22 cellular contexts compared by ENCODE assay signal in genomic region chr10:8214587-8214986, GRCh38.
"Had no signal": no experiment of that assay in that cellular context is flagged by ENCODE, and none has a peak within 500 bp of the region (broad histone marks: within the 10 kb centered on the region; RNA-seq: fewer than 3 reads in every experiment).

No MANE protein-coding gene starts in this region.

- H3K27me3 ChIP-seq: sigmoid colon, spleen, tibial artery, uterus had no signal

- H3K27ac ChIP-seq: left ventricle myocardium inferior, pancreas, prostate gland, sigmoid colon, spleen, suprapubic skin, thoracic aorta, tibial artery, uterus had no signal

- DNase-seq: islet precursor cell; left ventricle myocardium inferior; midbrain; mucosa of descending colon; naive thymus-derived CD4-positive, alpha-beta T cell; pancreas; posterior cingulate gyrus; retina; right cardiac atrium; sigmoid colon; small intestine; spleen; stimulated activated CD4-positive, alpha-beta T cell treated with anti-CD3 and anti-CD28 coated beads, Interleukin-4, amount 100 ng/mL, for 24 hours; stimulated activated naive CD4-positive, alpha-beta T cell; tibial artery; uterus had no signal

- H3K36me3 ChIP-seq: left ventricle myocardium inferior, pancreas, prostate gland, sigmoid colon, spleen, suprapubic skin, thoracic aorta, tibial artery, uterus had no signal

- H3K9me3 ChIP-seq: mucosa of descending colon, pancreas, prostate gland, sigmoid colon, suprapubic skin, thoracic aorta, tibial artery, uterus had no signal

- ATAC-seq: mucosa of descending colon; naive thymus-derived CD4-positive, alpha-beta T cell; natural killer cell treated with Interleukin-12 subunit alpha and Interleukin-12 subunit beta and Interleukin-15 and Interleukin-18, amount 100 ng/mL, for 72 hours; pancreas; right cardiac atrium; stimulated activated effector memory CD8-positive, alpha-beta T cell treated with anti-CD3 and anti-CD28 coated beads, Interleukin-12 subunit alpha, Interleukin-12 subunit beta, amount 100 ng/mL, for 72 hours had no signal

- H3K4me3 ChIP-seq: left ventricle myocardium inferior, lung, mucosa of descending colon, pancreas, prostate gland, sigmoid colon, spleen, suprapubic skin, thoracic aorta, tibial artery, uterus had no signal

- H3K4me1 ChIP-seq: left ventricle myocardium inferior, pancreas, prostate gland, sigmoid colon, spleen, suprapubic skin, tibial artery, uterus had no signal
